ENCODE assay signal across 24 cellular contexts in genomic region chr12:82090188-82090587, GRCh38.
DNase-seq lines count a peak whose midpoint lies in the region; ATAC-seq and TF ChIP-seq lines count a peak whose summit lies in the region.
"Had no signal": no experiment of that assay in that cellular context is flagged by ENCODE, and none has a peak within 500 bp of the region (broad histone marks: within the 10 kb centered on the region; RNA-seq: fewer than 3 reads in every experiment).

No MANE protein-coding gene starts in this region.

- BruUV-seq in Caco-2 (replicated peaks; lab: Mats Ljungman, UMichigan) (no TSS peak), OCI-LY7 (replicated peaks; lab: Mats Ljungman, UMichigan) (no TSS peak)

- ATAC-seq in Right ventricle myocardium superior (ENCODE audit: poor library complexity): no peak

- no peak overlapping the region for H3K4me3 ChIP-seq in Caco-2 (ENCODE audit: low read depth, low read length)
- H3K4me3 ChIP-seq in OCI-LY7 (ENCODE audit: low read depth, low read length, poor library complexity, severe bottlenecking): no peak overlapping the region
- H3K4me3 ChIP-seq: BLaER1 treated with 17β-estradiol and CSF1 and Interleukin-3, amounts not matched to agents 10 nM and 100 nM; SK-N-MC had no signal

- POLR2A ChIA-PET in Caco-2 (lab: Charles Lee): interaction anchor here (0.9 kb wide), 1 partner anchor 268 kb away, joined by 4 read pairs; the partner anchor contains the start of genes CCDC59 and METTL25
- POLR2A ChIA-PET in OCI-LY7 (lab: Charles Lee): no interaction called here

- peaks cover 24% of the 10 kb centered on the region for H3K4me1 ChIP-seq in Caco-2
- H3K4me1 ChIP-seq in OCI-LY7 (ENCODE audit: insufficient read depth, low read length, poor library complexity, severe bottlenecking): no peaks in the 10 kb centered on the region
- H3K4me1 ChIP-seq: BLaER1 treated with 17β-estradiol and CSF1 and Interleukin-3, amounts not matched to agents 10 nM and 100 nM had no signal

- H3K4me1 Mint-ChIP-seq in Caco-2 (ENCODE audit: low read depth, unreplicated experiment) (peaks cover 16% of the 10 kb centered on the region), nephron progenitor cell (no peaks in the 10 kb centered on the region)
- H3K4me1 Mint-ChIP-seq: CD4-positive, alpha-beta memory T cell had no signal

- H3K27ac ChIP-seq in 22Rv1 (peak overlapping the region; percentile 43), VCaP (peak overlapping the region; percentile 8), OCI-LY7 (ENCODE audit: low read depth, low read length, poor library complexity, severe bottlenecking) (no peak overlapping the region)
- H3K27ac ChIP-seq: BLaER1 treated with 17β-estradiol and CSF1 and Interleukin-3, amounts not matched to agents 10 nM and 100 nM; SK-N-MC had no signal

- H3K27ac Mint-ChIP-seq in Caco-2 (ENCODE audit: unreplicated experiment): peak overlapping the region; percentile 72
- no peak overlapping the region for H3K27ac Mint-ChIP-seq in nephron progenitor cell
- H3K27ac Mint-ChIP-seq: CD4-positive, alpha-beta memory T cell had no signal

- H3K36me3 Mint-ChIP-seq in Caco-2 (ENCODE audit: insufficient read depth, unreplicated experiment): no peaks in the 10 kb centered on the region
- H3K36me3 Mint-ChIP-seq in nephron progenitor cell (ENCODE audit: low read depth): no peaks in the 10 kb centered on the region
- H3K36me3 Mint-ChIP-seq: CD4-positive, alpha-beta memory T cell had no signal

- H3K79me2 ChIP-seq in OCI-LY7 (ENCODE audit: insufficient read depth, low read depth, low read length): no peaks in the 10 kb centered on the region

- H3K27me3 ChIP-seq in Caco-2 (replicated peaks; ENCODE audit: control insufficient read depth, insufficient read depth, low read length): no peaks in the 10 kb centered on the region
- H3K27me3 ChIP-seq: BLaER1 treated with 17β-estradiol and CSF1 and Interleukin-3, amounts not matched to agents 10 nM and 100 nM had no signal

- H3K9me3 ChIP-seq in Caco-2: no peaks in the 10 kb centered on the region; the same call in 1 of the 2 replicates
- no peaks in the 10 kb centered on the region for H3K9me3 ChIP-seq in OCI-LY7 (ENCODE audit: low read length)

- no peak for DNase-seq in Caco-2
- DNase-seq in NCI-H146 treated with DMSO at 0.1 percent for 48 hours (lab: John Stamatoyannopoulos, UW; ENCODE audit: unreplicated experiment): peak; percentile 27
- DNase-seq in Right ventricle myocardium superior: no peak
- DNase-seq in OCI-LY7 (ENCODE audit: low spot score): no peak
- no peak for DNase-seq in nephron progenitor cell
- DNase-seq: ACHN; CD4-positive, alpha-beta memory T cell; DMS79; H7; Karpas-422; MV-4-11; NCI-H1105 treated with DMSO at 0.1 percent for 48 hours; NCI-H1694 treated with DMSO at 0.1 percent for 48 hours; NCI-H2081 treated with DMSO at 0.1 percent for 48 hours; NCI-H226; NCI-H524 treated with DMSO at 0.1 percent for 48 hours; NK-92 treated with Interleukin-12 subunit alpha and Interleukin-12 subunit beta, amount 100 ng/mL, for 24 hours; SHP77 treated with DMSO at 0.1 percent for 48 hours; SW 1271; T-helper 2 cell had no signal

- no peak overlapping the region for H3K4me2 ChIP-seq in OCI-LY7 (ENCODE audit: low read length)
- H3K4me2 ChIP-seq: BLaER1 treated with 17β-estradiol and CSF1 and Interleukin-3, amounts not matched to agents 10 nM and 100 nM had no signal

- H3K36me3 ChIP-seq in Caco-2 (ENCODE audit: control insufficient read depth, insufficient read depth, low read length) (no peaks in the 10 kb centered on the region), OCI-LY7 (ENCODE audit: insufficient read depth, low read length) (no peaks in the 10 kb centered on the region)
- H3K36me3 ChIP-seq: BLaER1 treated with 17β-estradiol and CSF1 and Interleukin-3, amounts not matched to agents 10 nM and 100 nM had no signal

- no peaks in the 10 kb centered on the region for H4K20me1 ChIP-seq in OCI-LY7 (ENCODE audit: insufficient read depth, low read length)
- H4K20me1 ChIP-seq: BLaER1 treated with 17β-estradiol and CSF1 and Interleukin-3, amounts not matched to agents 10 nM and 100 nM had no signal

- peak overlapping the region; percentile 45 for H3K4me3 Mint-ChIP-seq in Caco-2 (ENCODE audit: unreplicated experiment)
- H3K4me3 Mint-ChIP-seq in nephron progenitor cell: no peak overlapping the region
- H3K4me3 Mint-ChIP-seq: CD4-positive, alpha-beta memory T cell had no signal

- H3K27me3 Mint-ChIP-seq in Caco-2 (ENCODE audit: insufficient read depth, unreplicated experiment): no peaks in the 10 kb centered on the region
- no peaks in the 10 kb centered on the region for H3K27me3 Mint-ChIP-seq in nephron progenitor cell (ENCODE audit: low read depth, poor library complexity)

- TF ChIP-seq CTCF in 22Rv1 (IDR thresholded peaks at IDR 0.05) (no peak), Caco-2 (IDR thresholded peaks at IDR 0.05; ENCODE audit: insufficient read depth in 1 of 2, low read depth in 1 of 2, low read length in 1 of 2, severe bottlenecking in 1 of 2, unreplicated experiment in 1 of 2) (no peak), VCaP (conservative IDR thresholded peaks at IDR 0.05) (no peak), OCI-LY7 (conservative IDR thresholded peaks at IDR 0.05; ENCODE audit: low read length) (no peak), nephron progenitor cell (IDR thresholded peaks at IDR 0.05) (no peak)

- CTCF ChIA-PET in Caco-2 (lab: Charles Lee): no interaction called here
- CTCF ChIA-PET in OCI-LY7 (lab: Charles Lee; ENCODE audit: unreplicated experiment): no interaction called here

- H3K9me3 Mint-ChIP-seq in Caco-2 (ENCODE audit: unreplicated experiment) (peaks cover 25% of the 10 kb centered on the region), nephron progenitor cell (peaks cover 11% of the 10 kb centered on the region)

- H2AFZ ChIP-seq in OCI-LY7 (ENCODE audit: low read length): no peak overlapping the region

- H3K9me2 ChIP-seq in OCI-LY7 (ENCODE audit: insufficient read depth, low read length): no peaks in the 10 kb centered on the region

- intact Hi-C loops in Caco-2 (cut with micrococcal nuclease; ENCODE audit: unreplicated experiment): no loop called here
- intact Hi-C loops in Right ventricle myocardium superior (cut with DNase I): no loop called here
- intact Hi-C loops in OCI-LY7 (cut with micrococcal nuclease; ENCODE audit: unreplicated experiment): no loop called here
